ENCODE assay signal across 11 cellular contexts in the genomic region with DNA sequence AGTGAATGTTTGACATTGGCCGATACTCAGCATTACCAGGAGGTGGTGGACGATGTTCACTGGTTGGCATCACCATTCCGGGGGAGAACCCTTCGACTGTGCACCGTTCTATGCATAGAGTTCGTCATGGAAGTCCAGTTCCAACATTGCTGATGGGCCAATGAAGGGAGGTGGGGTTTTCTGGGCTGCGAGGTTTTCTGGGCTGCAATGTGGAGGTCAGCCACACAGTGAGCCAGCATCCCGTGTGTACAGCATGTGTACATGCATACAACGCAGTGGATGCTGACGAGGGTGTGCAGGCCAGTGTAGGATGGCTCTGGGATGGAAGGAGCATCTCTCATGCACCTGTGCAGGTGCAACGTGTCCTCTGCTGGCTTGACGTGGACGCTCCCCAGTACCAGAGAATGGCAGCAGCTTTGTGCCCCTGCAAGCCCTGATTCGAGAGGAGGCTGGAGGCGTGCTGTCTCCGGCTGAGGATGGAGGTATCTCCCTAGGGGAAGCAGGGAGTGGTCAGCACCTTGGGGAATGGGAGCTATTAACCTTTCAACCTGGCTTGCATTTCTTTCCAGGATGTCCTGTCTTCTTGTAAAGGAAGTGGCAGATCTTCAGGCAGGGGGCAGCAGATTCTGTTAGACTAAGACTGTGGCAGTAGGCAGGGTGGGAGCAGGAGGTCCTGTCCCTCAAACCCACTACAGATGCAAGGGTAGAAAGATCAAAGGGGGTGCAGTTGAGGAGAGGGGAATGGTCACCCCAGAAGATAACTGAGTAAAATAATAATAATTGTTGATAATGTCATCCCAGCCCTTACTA.
A peak's percentile ranks its signal among the peaks of the same experiment; 100 is the strongest.
DNase-seq lines count a peak whose midpoint lies in the region; ATAC-seq lines count a peak whose summit lies in the region.
"Had no signal": no experiment of that assay in that cellular context is flagged by ENCODE, and none has a peak within 500 bp of the region (broad histone marks: within the 10 kb centered on the region; RNA-seq: fewer than 3 reads in every experiment).

No MANE protein-coding gene starts in this region.

- H3K27ac Mint-ChIP-seq in activated naive CD8-positive, alpha-beta T cell = no peak overlapping the region
- no peak overlapping the region for H3K27ac Mint-ChIP-seq in activated naive CD8-positive, alpha-beta T cell treated with anti-CD3 and anti-CD28 coated beads for 36 hours
- H3K27ac Mint-ChIP-seq in memory B cell = no peak overlapping the region

- no peaks in the 10 kb centered on the region for H3K9me3 ChIP-seq in GM23248 (ENCODE audit: low read depth)
- H3K9me3 ChIP-seq: esophagus muscularis mucosa, suprapubic skin had no signal

- H3K36me3 Mint-ChIP-seq in activated naive CD8-positive, alpha-beta T cell = no peaks in the 10 kb centered on the region
- H3K36me3 Mint-ChIP-seq in activated naive CD8-positive, alpha-beta T cell treated with anti-CD3 and anti-CD28 coated beads for 36 hours = no peaks in the 10 kb centered on the region
- H3K36me3 Mint-ChIP-seq in memory B cell = no peaks in the 10 kb centered on the region

- in situ Hi-C loops in GM23248 (cut with MboI) = loop anchor here (10.0 kb wide), 1 partner anchor 65 kb away; no protein-coding TSS in a partner anchor

- H3K4me2 ChIP-seq in GM23248 (ENCODE audit: unreplicated experiment) = no peak overlapping the region

- H2AFZ ChIP-seq in GM23248 = no peak overlapping the region

- H3K4me1 ChIP-seq in GM23248 (ENCODE audit: insufficient read depth) = no peaks in the 10 kb centered on the region

- no peak overlapping the region for H3K4me3 ChIP-seq in GM23248
- H3K4me3 ChIP-seq: hepatocyte had no signal

- no peaks in the 10 kb centered on the region for H4K20me1 ChIP-seq in GM23248 (ENCODE audit: insufficient read depth)

- H3F3A ChIP-seq in GM23248 (ENCODE audit: insufficient read depth) = no peaks in the 10 kb centered on the region

- H3K4me1 Mint-ChIP-seq in activated naive CD8-positive, alpha-beta T cell (ENCODE audit: low read depth) = peaks cover 21% of the 10 kb centered on the region
- peaks cover 9% of the 10 kb centered on the region for H3K4me1 Mint-ChIP-seq in activated naive CD8-positive, alpha-beta T cell treated with anti-CD3 and anti-CD28 coated beads for 36 hours
- peaks cover 8% of the 10 kb centered on the region for H3K4me1 Mint-ChIP-seq in memory B cell

- H3K4me3 Mint-ChIP-seq in activated naive CD8-positive, alpha-beta T cell = peak overlapping the region; percentile 82
- no peak overlapping the region for H3K4me3 Mint-ChIP-seq in activated naive CD8-positive, alpha-beta T cell treated with anti-CD3 and anti-CD28 coated beads for 36 hours
- H3K4me3 Mint-ChIP-seq in memory B cell = peak overlapping the region; percentile 59

- no peaks in the 10 kb centered on the region for H3K36me3 ChIP-seq in GM23248 (ENCODE audit: low read depth)
- H3K36me3 ChIP-seq: esophagus muscularis mucosa, suprapubic skin had no signal

- H3K9me3 Mint-ChIP-seq in activated naive CD8-positive, alpha-beta T cell (ENCODE audit: low read depth) = no peaks in the 10 kb centered on the region
- H3K9me3 Mint-ChIP-seq in activated naive CD8-positive, alpha-beta T cell treated with anti-CD3 and anti-CD28 coated beads for 36 hours = no peaks in the 10 kb centered on the region
- H3K9me3 Mint-ChIP-seq in memory B cell = no peaks in the 10 kb centered on the region

- peak overlapping the region; percentile 63 for H3K27ac ChIP-seq in caudate nucleus (ENCODE audit: low read depth, low read length)
- H3K27ac ChIP-seq in GM23248 = no peak overlapping the region
- H3K27ac ChIP-seq: esophagus muscularis mucosa, hepatocyte, suprapubic skin had no signal

- H3K27me3 ChIP-seq in GM23248 (replicated peaks; ENCODE audit: insufficient read depth) = peaks cover 15% of the 10 kb centered on the region; the same call in 1 of the 2 replicates

- H3K9me2 ChIP-seq in GM23248 (ENCODE audit: insufficient read depth) = no peaks in the 10 kb centered on the region

- ATAC-seq in memory B cell (ENCODE audit: low read depth) = no peak

- WGBS in GM23248 (ENCODE audit: low coverage in 1 of 2, low lambda C conversion rate in 2 of 2, missing lambda C conversion rate in 2 of 2), 2 experiments = 62 to 75% methylated on average over 16 of the region's 16 CpGs

- no peak for DNase-seq in activated naive CD8-positive, alpha-beta T cell treated with anti-CD3 and anti-CD28 coated beads for 36 hours
- DNase-seq in caudate nucleus (lab: John Stamatoyannopoulos, UW) = peak in 1 of 61 donors; percentile 7
- no peak for DNase-seq in memory B cell (ENCODE audit: low spot score in 2 of 2)
- no peak for DNase-seq in GM23248
- no peak for DNase-seq in DMS53 (lab: John Stamatoyannopoulos, UW)
- no peak for DNase-seq in NCI-H524 treated with DMSO at 0.1 percent for 48 hours (lab: John Stamatoyannopoulos, UW)
- no peak for DNase-seq in DMS153 treated with DMSO at 0.1 percent for 48 hours (lab: John Stamatoyannopoulos, UW; ENCODE audit: unreplicated experiment)

- no peaks in the 10 kb centered on the region for H3K79me2 ChIP-seq in GM23248 (ENCODE audit: insufficient read depth)
- H3K79me2 ChIP-seq: hepatocyte had no signal

- H3K27me3 Mint-ChIP-seq in activated naive CD8-positive, alpha-beta T cell = peaks cover 2% of the 10 kb centered on the region
- no peaks in the 10 kb centered on the region for H3K27me3 Mint-ChIP-seq in activated naive CD8-positive, alpha-beta T cell treated with anti-CD3 and anti-CD28 coated beads for 36 hours
- peaks cover 21% of the 10 kb centered on the region for H3K27me3 Mint-ChIP-seq in memory B cell

- no peak overlapping the region for H3K9ac ChIP-seq in GM23248
